In the genomic region with DNA sequence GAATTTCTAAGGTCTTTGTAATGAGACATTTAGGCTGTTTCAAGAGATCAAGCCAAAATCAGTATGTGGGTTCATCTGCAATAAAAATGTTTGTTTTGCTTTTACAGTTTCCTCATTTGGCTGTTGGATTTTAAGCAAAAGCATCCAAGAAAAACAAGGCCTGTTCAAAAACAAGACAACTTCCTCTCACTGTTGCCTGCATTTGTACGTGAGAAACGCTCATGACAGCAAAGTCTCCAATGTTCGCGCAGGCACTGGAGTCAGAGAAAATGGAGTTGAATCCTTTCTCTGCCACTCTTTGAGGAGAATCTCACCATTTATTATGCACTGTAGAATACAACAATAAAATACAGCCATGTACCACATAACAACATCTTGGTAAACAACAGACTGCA, we compare ENCODE assay signal across 20 cellular contexts. TPM values are rescaled to one million over a fixed set of nuclear protein-coding genes. Genes with fewer than 3 reads are reported as not detected.
"Had no signal": no experiment of that assay in that cellular context is flagged by ENCODE, and none has a peak within 500 bp of the region (broad histone marks: within the 10 kb centered on the region; RNA-seq: fewer than 3 reads in every experiment).

No MANE protein-coding gene starts in this region.

RNA-seq across cellular contexts. Expression of gene RHD, which starts 56.5 kb away (rescaled TPM):
- total RNA-seq: activated B cell treated with CpG ODN at 0.5 μM for 24 hours; activated CD4-positive, alpha-beta memory T cell treated with anti-CD3 and anti-CD28 coated beads for 36 hours; activated CD8-positive, alpha-beta memory T cell treated with anti-CD3 and anti-CD28 coated beads for 36 hours; activated CD8-positive, alpha-beta memory T cell treated with anti-CD3 and anti-CD28 coated beads, Interleukin-2, amount 10 ng/mL, durations not matched to agents 7 days and 5 days; activated naive CD4-positive, alpha-beta T cell treated with anti-CD3 and anti-CD28 coated beads for 36 hours; activated naive CD8-positive, alpha-beta T cell treated with anti-CD3 and anti-CD28 coated beads for 36 hours; activated T-helper 1 cell treated with anti-CD3 and anti-CD28 coated beads, Interleukin-12 subunit alpha, Interleukin-12 subunit beta, Interleukin-2, Interleukin-4 antibody, amounts not matched to agents 30 ng/mL and 10 ng/mL and 1 ng/mL, durations not matched to agents 14 hours and 24 hours and 36 hours; activated T-helper 2 cell treated with anti-CD3 and anti-CD28 coated beads, Interferon-gamma antibody, Interleukin-2, Interleukin-4, amounts not matched to agents 10 μg/mL and 5 μg/mL and 100 μg/mL, durations not matched to agents 14 hours and 24 hours and 36 hours; ascending aorta; bronchial epithelial cell; cardiac septum; endodermal cell; esophagus muscularis mucosa; fibroblast of lung; fibroblast of villous mesenchyme; gastroesophageal sphincter; glomerular endothelial cell; T-helper 1 cell treated with Interleukin-12 subunit alpha and Interleukin-12 subunit beta and Interleukin-4 antibody, amounts not matched to agents 30 ng/mL and 1 ng/mL, for 36 hours; T-helper 2 cell treated with Interferon-gamma antibody and Interleukin-4, amounts not matched to agents 100 ng/mL and 5 ng/mL, for 36 hours had no signal
- polyA plus RNA-seq: fibroblast of lung, heart right ventricle had no signal
